Comparison of ENCODE assay signal across 18 cellular contexts in genomic region chr16:75333770-75334169, GRCh38.
DNase-seq lines count a peak whose midpoint lies in the region; ATAC-seq, FAIRE-seq and TF ChIP-seq lines count a peak whose summit lies in the region.
"Had no signal": no experiment of that assay in that cellular context is flagged by ENCODE, and none has a peak within 500 bp of the region (broad histone marks: within the 10 kb centered on the region; RNA-seq: fewer than 3 reads in every experiment).

No MANE protein-coding gene starts in this region.

- H3K79me2 ChIP-seq in OCI-LY7 (ENCODE audit: insufficient read depth, low read depth, low read length), result no peaks in the 10 kb centered on the region
- H3K79me2 ChIP-seq in K562 (ENCODE audit: control insufficient read depth, insufficient read depth, low read length), result no peaks in the 10 kb centered on the region

- intact Hi-C loops in OCI-LY7 (cut with micrococcal nuclease; ENCODE audit: unreplicated experiment) (no loop called here), K562 (cut with micrococcal nuclease) (no loop called here), heart right ventricle (cut with DNase I) (no loop called here)

- FAIRE-seq in K562 (lab: Jason Lieb, UNC), result peak; percentile 6
- FAIRE-seq: D721Med, frontal cortex, H1 had no signal

- no peak overlapping the region for H3K9ac ChIP-seq in K562 (ENCODE audit: insufficient read depth in 1 of 2, low read depth in 2 of 2, low read length in 2 of 2)

- H3K4me2 ChIP-seq in OCI-LY7 (ENCODE audit: low read length) (peak overlapping the region; percentile 14; the same call in 1 of the 2 replicates), K562 (ENCODE audit: insufficient read depth, low read length) (no peak overlapping the region)

- peak; percentile 80 to 86 for DNase-seq in AML-193 (lab: John Stamatoyannopoulos, UW)
- peak; percentile 8 for DNase-seq in OCI-LY7 (ENCODE audit: low spot score)
- no peak for DNase-seq in K562 (ENCODE audit: extremely low read depth in 1 of 4, low spot score in 3 of 4)
- no peak for DNase-seq in NCI-H2171 treated with DMSO at 0.1 percent for 48 hours (lab: John Stamatoyannopoulos, UW)
- DNase-seq in heart right ventricle, result no peak
- no peak for DNase-seq in activated T-cell treated with anti-CD3 and anti-CD28 coated beads for 4 hours
- DNase-seq: activated CD4-positive, alpha-beta T cell treated with anti-CD3 and anti-CD28 coated beads for 36 hours; activated T-cell treated with anti-CD3 and anti-CD28 coated beads, Interleukin-2, amount 50 U/mL, for 1 hour; IMR-90; NCI-H1436 treated with DMSO at 0.1 percent for 48 hours; NCI-H446 treated with DMSO at 0.1 percent for 48 hours; trophoblast cell had no signal

- CTCF ChIA-PET in OCI-LY7 (lab: Charles Lee; ENCODE audit: unreplicated experiment) (no interaction called here), K562 (lab: Yijun Ruan, JAX; ENCODE audit: low intra/inter-chr PET ratio) (no interaction called here)

- POLR2A ChIA-PET in OCI-LY7 (lab: Charles Lee) (interaction anchor here (0.6 to 1.2 kb wide), 2 partner anchors 29 to 407 kb away, joined by 3 to 5 read pairs; no protein-coding TSS in a partner anchor), K562 (lab: Yijun Ruan, JAX) (no interaction called here)

- no peak for TF ChIP-seq CTCF in OCI-LY7 (conservative IDR thresholded peaks at IDR 0.05; ENCODE audit: low read length)
- no peak for TF ChIP-seq CTCF in K562 (IDR thresholded peaks at IDR 0.05 in 2 of 3, conservative IDR thresholded peaks at IDR 0.05 in 1 of 3; ENCODE audit: insufficient read depth in 2 of 3, low read depth in 1 of 3, low read length in 3 of 3)
- TF ChIP-seq CTCF in heart right ventricle (IDR thresholded peaks at IDR 0.05), result no peak

- no peaks in the 10 kb centered on the region for H3K9me1 ChIP-seq in K562 (ENCODE audit: control insufficient read depth, insufficient read depth, low read length)

- in situ Hi-C loops in K562 (cut with MboI), result no loop called here

- WGBS in K562 (ENCODE audit: insufficient coverage, low coverage, missing lambda C conversion rate), result 72% methylated on average over 2 of the region's 2 CpGs
- WGBS in heart right ventricle, 2 donors, result 62 to 63% methylated on average over 2 of the region's 2 CpGs

- H3K4me1 ChIP-seq in OCI-LY7 (ENCODE audit: insufficient read depth, low read length, poor library complexity, severe bottlenecking) (peaks cover 11% of the 10 kb centered on the region), K562 (replicated peaks in 1 of 2; ENCODE audit: control insufficient read depth in 2 of 2, insufficient read depth in 2 of 2, low read length in 2 of 2) (no peaks in the 10 kb centered on the region), heart right ventricle (peaks cover 0 to 15% (median 0%) of the 10 kb centered on the region in 9 donors)

- H2AFZ ChIP-seq in OCI-LY7 (ENCODE audit: low read length) (no peak overlapping the region), K562 (ENCODE audit: low read depth, low read length) (no peak overlapping the region)

- H3K27me3 ChIP-seq in K562 (ENCODE audit: control insufficient read depth in 2 of 2, insufficient read depth in 2 of 2, low read length in 2 of 2), result no peaks in the 10 kb centered on the region
- H3K27me3 ChIP-seq in heart right ventricle, result peaks cover 0 to 77% (median 0%) of the 10 kb centered on the region in 7 donors

- H4K20me1 ChIP-seq in OCI-LY7 (ENCODE audit: insufficient read depth, low read length) (no peaks in the 10 kb centered on the region), K562 (replicated peaks; ENCODE audit: control insufficient read depth, insufficient read depth, low read length) (no peaks in the 10 kb centered on the region)

- TF ChIP-seq EP300 in K562 (IDR thresholded peaks at IDR 0.05; ENCODE audit: low read length), result no peak

- ATAC-seq in GM19043 (IDR thresholded peaks at IDR 0.05; ENCODE audit: low read depth, unreplicated experiment) (peak; percentile 47), K562 (no peak), heart right ventricle (no peak), HG03439 (IDR thresholded peaks at IDR 0.05; ENCODE audit: unreplicated experiment) (no peak)
- ATAC-seq: activated CD4-positive, alpha-beta T cell treated with anti-CD3 and anti-CD28 coated beads for 36 hours; Panc1 had no signal

- BruUV-seq in OCI-LY7 (replicated peaks; lab: Mats Ljungman, UMichigan) (no TSS peak), K562 (replicated peaks; lab: Mats Ljungman, UMichigan) (no TSS peak)

- H3K9me3 ChIP-seq in OCI-LY7 (ENCODE audit: low read length), result no peaks in the 10 kb centered on the region
- no peaks in the 10 kb centered on the region for H3K9me3 ChIP-seq in K562 (replicated peaks; ENCODE audit: control insufficient read depth, insufficient read depth, low read depth, low read length)
- no peaks in the 10 kb centered on the region for H3K9me3 ChIP-seq in heart right ventricle

- no peaks in the 10 kb centered on the region for H3K9me2 ChIP-seq in OCI-LY7 (ENCODE audit: insufficient read depth, low read length)

- TF ChIP-seq RAD21 in K562 (CRISPR knock-in tag; conservative IDR thresholded peaks at IDR 0.05 in 1 of 2, IDR thresholded peaks at IDR 0.05 in 1 of 2), result no peak

- no peak for TF ChIP-seq POLR2A in K562 (conservative IDR thresholded peaks at IDR 0.05)

- H3K4me3 ChIP-seq in OCI-LY7 (ENCODE audit: low read depth, low read length, poor library complexity, severe bottlenecking) (no peak overlapping the region), K562 (no peak overlapping the region), heart right ventricle (no peak overlapping the region)

- no peak overlapping the region for H3K27ac ChIP-seq in OCI-LY7 (ENCODE audit: low read depth, low read length, poor library complexity, severe bottlenecking)
- H3K27ac ChIP-seq in K562 (ENCODE audit: extremely low read depth, low read depth, low read length), result no peak overlapping the region
- no peak overlapping the region for H3K27ac ChIP-seq in heart right ventricle

- H3K36me3 ChIP-seq in OCI-LY7 (ENCODE audit: insufficient read depth, low read length) (no peaks in the 10 kb centered on the region), K562 (ENCODE audit: control insufficient read depth, insufficient read depth, low read length) (0 out of 3 replicates have a peak, but pooled peaks cover 3% of the 10 kb centered on the region), heart right ventricle (no peaks in the 10 kb centered on the region)

TF ChIP-seq in K562, 482 proteins besides CTCF, POLR2A, EP300 and RAD21:
- TF ChIP-seq ZNF23 (CRISPR knock-in tag; IDR thresholded peaks at IDR 0.05) (no peak), C11orf30 (IDR thresholded peaks at IDR 0.05; ENCODE audit: low read depth) (no peak), NR2C1 (IDR thresholded peaks at IDR 0.05) (no peak), NR2C1 (tag; IDR thresholded peaks at IDR 0.05) (no peak), ZNF217 (CRISPR knock-in tag; IDR thresholded peaks at IDR 0.05) (no peak)

Comparison
In these comparisons a context has a peak if more than half of its experiments do, and no peak if none do; other contexts are left out.
1. DNase-seq: peak in AML-193 (2 of 2) and OCI-LY7 (single experiment); none in K562 (0 of 4), NCI-H2171 treated with DMSO at 0.1 percent for 48 hours (single experiment), heart right ventricle (0 of 2) and activated T-cell treated with anti-CD3 and anti-CD28 coated beads for 4 hours (single experiment).